1 cellular context compared by ENCODE assay signal in the genomic region with DNA sequence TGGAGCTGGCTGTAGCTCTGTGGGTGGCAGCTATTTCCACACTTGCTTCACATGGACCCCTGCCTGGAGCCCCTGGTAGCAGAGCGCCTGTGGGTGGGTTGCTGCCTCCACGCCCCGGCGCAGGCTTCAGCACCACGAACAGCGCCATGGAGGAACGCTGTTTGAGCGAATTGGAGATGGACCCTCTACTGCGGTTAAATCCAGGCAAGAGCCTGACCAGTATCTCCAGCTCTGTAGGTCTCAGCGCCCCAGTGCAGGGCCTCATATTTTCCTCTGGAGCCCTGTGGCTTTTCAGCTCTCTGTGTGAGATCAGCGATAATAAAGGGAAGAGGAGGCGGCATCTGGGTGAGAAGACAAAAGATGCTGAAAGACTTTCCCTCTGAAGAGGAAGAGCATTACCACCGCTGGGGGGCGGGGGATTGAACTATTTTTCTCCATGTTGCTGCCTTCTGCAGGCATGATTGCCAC.
TF ChIP-seq lines count a peak whose summit lies in the region.

No MANE protein-coding gene starts in this region.

TF ChIP-seq in endothelial cell of umbilical vein, 7 proteins besides CTCF, POLR2A, EP300 and RAD21 (continued from another document):
- no peak for TF ChIP-seq MAX (IDR thresholded peaks at IDR 0.05; ENCODE audit: insufficient read depth, insufficient read length)
- no peak for TF ChIP-seq EZH2 (IDR thresholded peaks at IDR 0.05; ENCODE audit: borderline replicate concordance, low read depth, low read length, severe bottlenecking)
- no peak for TF ChIP-seq MYC (IDR thresholded peaks at IDR 0.05; ENCODE audit: low read depth, low read length)
- TF ChIP-seq JUN (IDR thresholded peaks at IDR 0.05; ENCODE audit: borderline replicate concordance, insufficient read depth, insufficient read length, low read depth), result no peak
- TF ChIP-seq POLR2AphosphoS5 (IDR thresholded peaks at IDR 0.05; ENCODE audit: insufficient read depth, low read depth, low read length), result no peak
TF ChIP-seq in endothelial cell of umbilical vein: peak in this region for 0.
